ENCODE assay signal across 7 cellular contexts in genomic region chr5:55176176-55176818, GRCh38. TPM values are rescaled to one million over a fixed set of nuclear protein-coding genes. Genes with fewer than 3 reads are reported as not detected.
DNase-seq lines count a peak whose midpoint lies in the region; ATAC-seq, FAIRE-seq and TF ChIP-seq lines count a peak whose summit lies in the region.

No MANE protein-coding gene starts in this region.

- POLR2A ChIA-PET in activated CD8-positive, alpha-beta T cell treated with anti-CD3 and anti-CD28 coated beads, Interleukin-2, amount 10 ng/mL, durations not matched to agents 7 days and 5 days (lab: Charles Lee): interaction anchor here (1.3 kb wide), 1 partner anchor 55 kb away, joined by 3 read pairs; no protein-coding TSS in a partner anchor

- no peak overlapping the region for H3K27ac ChIP-seq in pancreas

- WGBS in pancreas, 2 donors: 2% methylated on average over 44 of the region's 44 CpGs

- ATAC-seq in activated CD8-positive, alpha-beta T cell treated with anti-CD3 and anti-CD28 coated beads, Interleukin-2, amount 10 ng/mL, durations not matched to agents 7 days and 5 days: peak; percentile 57
- ATAC-seq in pancreas: peak; percentile 67 to 79 (median 78)

- H3K27ac Mint-ChIP-seq in activated CD8-positive, alpha-beta T cell treated with anti-CD3 and anti-CD28 coated beads, Interleukin-2, amount 10 ng/mL, durations not matched to agents 7 days and 5 days: no peak overlapping the region

- peak overlapping the region; percentile 61 for H3K4me3 Mint-ChIP-seq in activated CD8-positive, alpha-beta T cell treated with anti-CD3 and anti-CD28 coated beads, Interleukin-2, amount 10 ng/mL, durations not matched to agents 7 days and 5 days

- peaks cover 0 to 5% (median 0%) of the 10 kb centered on the region in 4 donors for H3K27me3 ChIP-seq in pancreas

- H3K4me1 ChIP-seq in pancreas: peaks cover 0 to 28% (median 18%) of the 10 kb centered on the region in 3 donors

- peaks cover 40% of the 10 kb centered on the region for H3K4me1 Mint-ChIP-seq in activated CD8-positive, alpha-beta T cell treated with anti-CD3 and anti-CD28 coated beads, Interleukin-2, amount 10 ng/mL, durations not matched to agents 7 days and 5 days (ENCODE audit: low read depth)

- CTCF ChIA-PET in activated CD8-positive, alpha-beta T cell treated with anti-CD3 and anti-CD28 coated beads, Interleukin-2, amount 10 ng/mL, durations not matched to agents 7 days and 5 days (lab: Charles Lee): interaction anchor here (0.8 to 2.3 kb wide), 9 partner anchors 9 to 270 kb away, joined by 3 to 8 read pairs (median 3); no protein-coding TSS in a partner anchor

- FAIRE-seq in pancreas (lab: Jason Lieb, UNC): no peak

- DNase-seq in GM13977 (ENCODE audit: low spot score) (peak; percentile 26), NCI-H187 treated with DMSO at 0.1 percent for 48 hours (lab: John Stamatoyannopoulos, UW) (peak; percentile 15), fibroblast of the aortic adventitia (ENCODE audit: low read depth) (no peak), pancreas (peak; percentile 61 to 87 (median 72)), NCI-H2107 (lab: John Stamatoyannopoulos, UW) (no peak), HPDE6-E6E7 (ENCODE audit: extremely low spot score) (no peak)
- peak; percentile 39 for DNase-seq in activated CD8-positive, alpha-beta T cell treated with anti-CD3 and anti-CD28 coated beads, Interleukin-2, amount 10 ng/mL, durations not matched to agents 7 days and 5 days

- intact Hi-C loops in pancreas (cut with DNase I): loop anchor here in 2 of 3 donors (5.0 to 10.0 kb wide), 2 partner anchors 49 to 56 kb away; partner anchors contain the start of genes CCNO (in 1 of the 2) and MCIDAS (in 1 of the 2)

- in situ Hi-C loops in GM13977 (cut with MboI; ENCODE audit: low pct_unique_long_range_greater_than_20kb, low sequenced_read_pairs, unreplicated experiment): no loop called here

- no peaks in the 10 kb centered on the region for H3K36me3 Mint-ChIP-seq in activated CD8-positive, alpha-beta T cell treated with anti-CD3 and anti-CD28 coated beads, Interleukin-2, amount 10 ng/mL, durations not matched to agents 7 days and 5 days (ENCODE audit: low read depth)

- no peaks in the 10 kb centered on the region for H3K36me3 ChIP-seq in pancreas

- H3K9me3 ChIP-seq in pancreas: no peaks in the 10 kb centered on the region

- H3K9me3 Mint-ChIP-seq in activated CD8-positive, alpha-beta T cell treated with anti-CD3 and anti-CD28 coated beads, Interleukin-2, amount 10 ng/mL, durations not matched to agents 7 days and 5 days (ENCODE audit: insufficient read depth): no peaks in the 10 kb centered on the region

- peaks cover 62% of the 10 kb centered on the region for H3K27me3 Mint-ChIP-seq in activated CD8-positive, alpha-beta T cell treated with anti-CD3 and anti-CD28 coated beads, Interleukin-2, amount 10 ng/mL, durations not matched to agents 7 days and 5 days (ENCODE audit: low read depth)

- peak overlapping the region; percentile 32 for H3K4me3 ChIP-seq in fibroblast of the aortic adventitia (ENCODE audit: low read depth, low read length)
- H3K4me3 ChIP-seq in pancreas: peak overlapping the region; percentile 1 to 48 (median 22)

- peak; percentile 2 for TF ChIP-seq CTCF in GM13977 (IDR thresholded peaks at IDR 0.05; ENCODE audit: extremely low read depth, insufficient read depth, missing control alignments)
- TF ChIP-seq CTCF in fibroblast of the aortic adventitia (IDR thresholded peaks at IDR 0.05; ENCODE audit: insufficient read depth, low read length): no peak
- peak; percentile 19 to 62 (median 54) for TF ChIP-seq CTCF in pancreas (IDR thresholded peaks at IDR 0.05)

RNA-seq across cellular contexts. Expression of gene CDC20B, which starts 3.3 kb away (rescaled TPM):
- total RNA-seq in activated CD8-positive, alpha-beta T cell treated with anti-CD3 and anti-CD28 coated beads, Interleukin-2, amount 10 ng/mL, durations not matched to agents 7 days and 5 days: under 1 TPM; 0.13 to 0.16 TPM
- not detected in 2 replicates for total RNA-seq in fibroblast of the aortic adventitia (ENCODE audit: low replicate concordance)
- total RNA-seq in pancreas: not detected
- polyA plus RNA-seq in pancreas: not detected

RNA-seq across cellular contexts. Expression of gene GPX8, which starts 16.3 kb away (rescaled TPM):
- total RNA-seq in activated CD8-positive, alpha-beta T cell treated with anti-CD3 and anti-CD28 coated beads, Interleukin-2, amount 10 ng/mL, durations not matched to agents 7 days and 5 days: not detected
- total RNA-seq in fibroblast of the aortic adventitia (ENCODE audit: low replicate concordance): 79.7 and 244 TPM in 2 replicates
- total RNA-seq in pancreas: 10 to 100 TPM in 1 of 6 donors, 1 to 10 TPM in 5; 2.8 to 13.4 (median 6.9) TPM
- 1 to 10 TPM; 2.5 to 2.7 TPM for polyA plus RNA-seq in pancreas

RNA-seq across cellular contexts. Expression of gene MCIDAS, which starts 50.8 kb away (rescaled TPM):
- total RNA-seq in activated CD8-positive, alpha-beta T cell treated with anti-CD3 and anti-CD28 coated beads, Interleukin-2, amount 10 ng/mL, durations not matched to agents 7 days and 5 days: not detected
- total RNA-seq in fibroblast of the aortic adventitia (ENCODE audit: low replicate concordance): not detected in 2 replicates
- 1 to 10 TPM in 1 of 6 donors, under 1 TPM in 5; 0.31 to 1.2 (median 0.57) TPM for total RNA-seq in pancreas
- polyA plus RNA-seq in pancreas: under 1 TPM; 0.16 to 0.76 TPM

RNA-seq across cellular contexts. Expression of gene CCNO, which starts 57.1 kb away (rescaled TPM):
- total RNA-seq in activated CD8-positive, alpha-beta T cell treated with anti-CD3 and anti-CD28 coated beads, Interleukin-2, amount 10 ng/mL, durations not matched to agents 7 days and 5 days: not detected
- 0.18 TPM in 1 of 2 replicates, not detected in the other for total RNA-seq in fibroblast of the aortic adventitia (ENCODE audit: low replicate concordance)
- total RNA-seq in pancreas: 10 to 100 TPM in 1 of 6 donors, 1 to 10 TPM in 5; 5.1 to 13.3 (median 7.6) TPM
- polyA plus RNA-seq in pancreas: 10 to 100 TPM; 16.2 to 17.8 TPM

Comparison
In these comparisons a context has a peak if more than half of its experiments do, and no peak if none do; other contexts are left out.
1. DNase-seq: peak in GM13977 (single experiment), NCI-H187 treated with DMSO at 0.1 percent for 48 hours (single experiment), activated CD8-positive, alpha-beta T cell treated with anti-CD3 and anti-CD28 coated beads, Interleukin-2, amount 10 ng/mL, durations not matched to agents 7 days and 5 days (single experiment) and pancreas (6 of 6); none in fibroblast of the aortic adventitia (single experiment), NCI-H2107 (single experiment) and HPDE6-E6E7 (single experiment).